In the genomic region with DNA sequence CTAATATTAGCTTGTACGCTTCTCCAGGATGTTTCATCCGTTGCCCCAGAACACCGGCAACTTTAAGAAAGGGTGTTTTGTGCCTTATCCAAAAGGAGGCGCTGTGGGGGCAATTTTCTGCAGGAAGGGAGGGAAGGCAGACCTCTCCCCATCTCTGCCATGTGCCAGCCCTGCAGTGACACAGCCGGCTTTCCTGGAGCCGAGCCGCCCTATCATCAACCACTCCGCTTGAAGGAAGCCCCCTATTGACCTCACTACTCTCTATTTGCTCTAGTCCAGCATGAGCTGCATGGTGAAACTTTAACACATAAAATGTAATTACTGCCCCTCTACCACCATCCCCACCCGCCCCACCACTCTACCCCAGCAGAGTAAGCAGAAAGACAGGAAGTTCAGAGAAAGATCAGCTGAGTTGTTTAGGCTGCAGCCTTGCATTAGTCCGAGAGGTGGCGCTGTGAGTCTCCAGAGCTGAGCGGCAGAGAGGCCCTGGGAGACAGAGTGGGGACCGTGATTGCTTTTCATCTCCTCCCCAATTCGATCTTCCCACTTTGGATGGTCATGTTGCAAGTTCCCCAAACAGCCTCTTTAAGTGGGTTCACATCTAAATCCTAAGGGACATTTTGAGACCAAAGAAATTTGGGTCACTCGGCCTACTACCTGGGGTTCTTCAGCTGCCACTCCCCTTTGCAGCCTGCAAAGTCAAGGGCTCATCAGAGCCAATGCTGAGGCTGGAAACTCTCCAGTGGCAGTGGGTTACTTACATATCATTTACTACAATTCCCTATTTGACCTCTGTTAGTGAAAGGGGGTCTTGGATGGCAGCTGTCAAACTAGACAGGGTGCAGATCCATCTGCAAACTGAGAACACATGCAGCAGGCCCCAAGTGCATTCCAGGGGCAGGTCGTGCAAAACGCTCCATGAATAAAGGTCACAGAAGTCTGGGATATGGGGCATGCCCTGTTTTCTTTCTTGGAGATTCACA, we compare ENCODE assay signal across 8 cellular contexts. TPM values are rescaled to one million over a fixed set of nuclear protein-coding genes. Genes with fewer than 3 reads are reported as not detected.
DNase-seq lines count a peak whose midpoint lies in the region; ATAC-seq and TF ChIP-seq lines count a peak whose summit lies in the region.

No MANE protein-coding gene starts in this region.

- H3K4me1 Mint-ChIP-seq in activated T-cell treated with anti-CD3 and anti-CD28 coated beads, Interleukin-2, amount 50 U/mL, for 4 hours (ENCODE audit: low read depth), result peaks cover 2% of the 10 kb centered on the region
- H3K4me1 Mint-ChIP-seq in nephron, result peaks cover 28% of the 10 kb centered on the region

- in situ Hi-C loops in ACHN (cut with HindIII; ENCODE audit: low pct_ligation_motif_present, low pct_unique_long_range_greater_than_20kb, low sequenced_read_pairs), result no loop called here

- DNase-seq in ACHN, result peak; percentile 50
- peak; percentile 36 for DNase-seq in NOMO-1 treated with dmso at 0.1 percent for 144 hours (lab: John Stamatoyannopoulos, UW; ENCODE audit: unreplicated experiment)
- DNase-seq in activated T-cell treated with anti-CD3 and anti-CD28 coated beads, Interleukin-2, amount 50 U/mL, for 4 hours, result peak; percentile 14
- peak; percentile 64 for DNase-seq in fibroblast of mammary gland (ENCODE audit: low read depth)
- DNase-seq in tibial artery, result peak; percentile 64 to 75

- intact Hi-C loops in tibial artery (cut with DNase I; ENCODE audit: low total_unique reads), result loop anchor here (5.0 kb wide), 2 partner anchors 79 to 314 kb away; no protein-coding TSS in a partner anchor

- no peak overlapping the region for H3K4me3 ChIP-seq in fibroblast of mammary gland (ENCODE audit: control insufficient read depth, low read depth, low read length)
- no peak overlapping the region for H3K4me3 ChIP-seq in tibial artery

- H3K36me3 ChIP-seq in tibial artery, result no peaks in the 10 kb centered on the region

- TF ChIP-seq CTCF in fibroblast of mammary gland (conservative IDR thresholded peaks at IDR 0.05; ENCODE audit: control insufficient read depth, insufficient read depth, low read depth, low read length) (peak; percentile 87), nephron (IDR thresholded peaks at IDR 0.05; ENCODE audit: unreplicated experiment in 3 of 3) (peak; percentile 75 to 80 (median 77)), tibial artery (IDR thresholded peaks at IDR 0.05) (peak; percentile 72 to 73)

- peaks cover 0 to 3% (median 0%) of the 10 kb centered on the region in 4 donors for H3K4me1 ChIP-seq in tibial artery

- H3K27me3 ChIP-seq in tibial artery, result peaks cover 0 to 5% of the 10 kb centered on the region in 2 donors

- no peaks in the 10 kb centered on the region for H3K9me3 ChIP-seq in tibial artery

- no peaks in the 10 kb centered on the region for H3K9me3 Mint-ChIP-seq in activated T-cell treated with anti-CD3 and anti-CD28 coated beads, Interleukin-2, amount 50 U/mL, for 4 hours
- H3K9me3 Mint-ChIP-seq in nephron, result no peaks in the 10 kb centered on the region

- peak; percentile 71 for ATAC-seq in GM18517 (IDR thresholded peaks at IDR 0.05; ENCODE audit: unreplicated experiment)
- peak; percentile 79 for ATAC-seq in HG03175 (IDR thresholded peaks at IDR 0.05; ENCODE audit: unreplicated experiment)
- peak; percentile 61 to 92 for ATAC-seq in activated T-cell treated with anti-CD3 and anti-CD28 coated beads, Interleukin-2, amount 50 U/mL, for 4 hours

- no peak overlapping the region for H3K27ac ChIP-seq in tibial artery

- H3K36me3 Mint-ChIP-seq in activated T-cell treated with anti-CD3 and anti-CD28 coated beads, Interleukin-2, amount 50 U/mL, for 4 hours (ENCODE audit: insufficient read depth), result no peaks in the 10 kb centered on the region
- H3K36me3 Mint-ChIP-seq in nephron (ENCODE audit: low read depth), result peaks cover 12% of the 10 kb centered on the region

- H3K27ac Mint-ChIP-seq in nephron, result peak overlapping the region in 2 of 3 experiments; percentile 20 to 28

- no peaks in the 10 kb centered on the region for H3K27me3 Mint-ChIP-seq in activated T-cell treated with anti-CD3 and anti-CD28 coated beads, Interleukin-2, amount 50 U/mL, for 4 hours (ENCODE audit: low read depth)
- H3K27me3 Mint-ChIP-seq in nephron (ENCODE audit: low read depth), result no peaks in the 10 kb centered on the region

- H3K4me3 Mint-ChIP-seq in activated T-cell treated with anti-CD3 and anti-CD28 coated beads, Interleukin-2, amount 50 U/mL, for 4 hours, result no peak overlapping the region
- peak overlapping the region in 2 of 3 experiments; percentile 20 to 49 for H3K4me3 Mint-ChIP-seq in nephron

RNA-seq across cellular contexts. Expression of gene RAD18, which starts 24.7 kb away (rescaled TPM):
- total RNA-seq in activated T-cell treated with anti-CD3 and anti-CD28 coated beads, Interleukin-2, amount 50 U/mL, for 4 hours, result 10 to 100 TPM; 32.5 to 45.0 (median 38.0) TPM

Comparison
In these comparisons a context has a peak if more than half of its experiments do, and no peak if none do; other contexts are left out.
1. DNase-seq: peak in every context shown above with its lines; median percentile 70 in tibial artery; 64 in fibroblast of mammary gland; 50 in ACHN; 36 in NOMO-1 treated with dmso at 0.1 percent for 144 hours; 14 in activated T-cell treated with anti-CD3 and anti-CD28 coated beads, Interleukin-2, amount 50 U/mL, for 4 hours.